ENCODE assay signal across 1 cellular context in the genomic region with DNA sequence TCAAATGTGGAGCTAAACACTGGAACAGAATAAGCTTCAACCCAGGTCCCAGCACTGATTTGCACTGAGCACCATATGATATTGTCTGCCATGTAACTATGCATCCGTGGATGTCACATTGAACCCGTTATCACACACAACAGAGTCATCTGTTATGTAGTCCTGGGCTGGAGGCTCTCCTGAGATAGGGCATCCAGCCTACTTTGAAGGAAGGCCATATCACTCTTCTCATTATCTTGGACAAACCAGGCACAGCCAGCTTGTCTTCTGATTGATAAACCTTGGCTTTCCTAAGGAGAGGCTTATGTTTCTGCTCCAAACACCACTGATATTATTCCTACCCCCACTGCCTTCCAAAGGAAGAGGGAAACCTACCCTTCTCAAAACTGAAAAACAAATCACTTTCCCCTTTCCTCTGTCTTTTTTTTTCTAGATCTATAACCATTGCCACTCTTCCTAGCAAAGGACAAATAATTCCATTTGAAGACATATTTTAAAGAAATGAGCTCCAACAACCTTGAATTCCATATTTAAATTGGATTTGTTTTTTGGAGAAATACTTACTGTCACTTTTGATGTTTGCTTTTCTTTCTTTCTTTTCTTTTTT.
TF ChIP-seq lines count a peak whose summit lies in the region.

No MANE protein-coding gene starts in this region.

TF ChIP-seq in K562, 482 proteins besides CTCF, POLR2A, EP300 and RAD21 (continued from another document and continues in another):
- TF ChIP-seq, protein P1, sequence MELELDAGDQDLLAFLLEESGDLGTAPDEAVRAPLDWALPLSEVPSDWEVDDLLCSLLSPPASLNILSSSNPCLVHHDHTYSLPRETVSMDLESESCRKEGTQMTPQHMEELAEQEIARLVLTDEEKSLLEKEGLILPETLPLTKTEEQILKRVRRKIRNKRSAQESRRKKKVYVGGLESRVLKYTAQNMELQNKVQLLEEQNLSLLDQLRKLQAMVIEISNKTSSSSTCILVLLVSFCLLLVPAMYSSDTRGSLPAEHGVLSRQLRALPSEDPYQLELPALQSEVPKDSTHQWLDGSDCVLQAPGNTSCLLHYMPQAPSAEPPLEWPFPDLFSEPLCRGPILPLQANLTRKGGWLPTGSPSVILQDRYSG (tag; conservative IDR thresholded peaks at IDR 0.05; ENCODE audit: low read depth), result peak; percentile 90; the same call in 1 of the 2 replicates
- no peak for TF ChIP-seq ARHGAP35 (IDR thresholded peaks at IDR 0.05; ENCODE audit: partially characterized antibody)
- no peak for TF ChIP-seq ZNF143 (CRISPR knock-in tag; IDR thresholded peaks at IDR 0.05)
- peak; percentile 100 for TF ChIP-seq CBFA2T2 (conservative IDR thresholded peaks at IDR 0.05)
- TF ChIP-seq, protein P2, sequence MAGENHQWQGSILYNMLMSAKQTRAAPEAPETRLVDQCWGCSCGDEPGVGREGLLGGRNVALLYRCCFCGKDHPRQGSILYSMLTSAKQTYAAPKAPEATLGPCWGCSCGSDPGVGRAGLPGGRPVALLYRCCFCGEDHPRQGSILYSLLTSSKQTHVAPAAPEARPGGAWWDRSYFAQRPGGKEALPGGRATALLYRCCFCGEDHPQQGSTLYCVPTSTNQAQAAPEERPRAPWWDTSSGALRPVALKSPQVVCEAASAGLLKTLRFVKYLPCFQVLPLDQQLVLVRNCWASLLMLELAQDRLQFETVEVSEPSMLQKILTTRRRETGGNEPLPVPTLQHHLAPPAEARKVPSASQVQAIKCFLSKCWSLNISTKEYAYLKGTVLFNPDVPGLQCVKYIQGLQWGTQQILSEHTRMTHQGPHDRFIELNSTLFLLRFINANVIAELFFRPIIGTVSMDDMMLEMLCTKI (IDR thresholded peaks at IDR 0.05; ENCODE audit: partially characterized antibody), result no peak
- peak; percentile 29; the same call in 1 of the 2 replicates for TF ChIP-seq MYBL2 (IDR thresholded peaks at IDR 0.05; ENCODE audit: low read depth)
- no peak for TF ChIP-seq MYBL2 (CRISPR knock-in tag; IDR thresholded peaks at IDR 0.05; ENCODE audit: borderline replicate concordance)
- peak; percentile 91 for TF ChIP-seq CREM (IDR thresholded peaks at IDR 0.05; ENCODE audit: low read depth)
- TF ChIP-seq COPS2 (conservative IDR thresholded peaks at IDR 0.05), result no peak
- TF ChIP-seq, protein P3, sequence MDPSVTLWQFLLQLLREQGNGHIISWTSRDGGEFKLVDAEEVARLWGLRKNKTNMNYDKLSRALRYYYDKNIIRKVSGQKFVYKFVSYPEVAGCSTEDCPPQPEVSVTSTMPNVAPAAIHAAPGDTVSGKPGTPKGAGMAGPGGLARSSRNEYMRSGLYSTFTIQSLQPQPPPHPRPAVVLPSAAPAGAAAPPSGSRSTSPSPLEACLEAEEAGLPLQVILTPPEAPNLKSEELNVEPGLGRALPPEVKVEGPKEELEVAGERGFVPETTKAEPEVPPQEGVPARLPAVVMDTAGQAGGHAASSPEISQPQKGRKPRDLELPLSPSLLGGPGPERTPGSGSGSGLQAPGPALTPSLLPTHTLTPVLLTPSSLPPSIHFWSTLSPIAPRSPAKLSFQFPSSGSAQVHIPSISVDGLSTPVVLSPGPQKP (CRISPR knock-in tag; IDR thresholded peaks at IDR 0.05), result no peak
- TF ChIP-seq FOXA3 (CRISPR knock-in tag; conservative IDR thresholded peaks at IDR 0.05 in 1 of 2, IDR thresholded peaks at IDR 0.05 in 1 of 2), result 0 out of 4 replicates have a peak, but pooled peaks of 1 of the 2 experiments have one; percentile 28
- peak; percentile 80 for TF ChIP-seq GATAD2B (IDR thresholded peaks at IDR 0.05; ENCODE audit: borderline replicate concordance)
- TF ChIP-seq CCNT2 (IDR thresholded peaks at IDR 0.05; ENCODE audit: borderline replicate concordance, extremely low read depth, insufficient read length, low read depth, low read length), result peak; percentile 99
- TF ChIP-seq ZNF324 (CRISPR knock-in tag; IDR thresholded peaks at IDR 0.05), result peak; percentile 91
- no peak for TF ChIP-seq WHSC1 (IDR thresholded peaks at IDR 0.05; ENCODE audit: low read length)
- peak; percentile 89 for TF ChIP-seq SMAD1 (IDR thresholded peaks at IDR 0.05; ENCODE audit: low read depth, low read length, partially characterized antibody)
- peak; percentile 87 for TF ChIP-seq ZNF41 (CRISPR knock-in tag; conservative IDR thresholded peaks at IDR 0.05)
- no peak for TF ChIP-seq BRD9 (IDR thresholded peaks at IDR 0.05; ENCODE audit: low read depth, partially characterized antibody)
- 0 out of 2 replicates have a peak, but pooled peaks have one; percentile 12 for TF ChIP-seq ILK (tag; IDR thresholded peaks at IDR 0.05; ENCODE audit: borderline replicate concordance, low read depth)
- TF ChIP-seq, protein P4, sequence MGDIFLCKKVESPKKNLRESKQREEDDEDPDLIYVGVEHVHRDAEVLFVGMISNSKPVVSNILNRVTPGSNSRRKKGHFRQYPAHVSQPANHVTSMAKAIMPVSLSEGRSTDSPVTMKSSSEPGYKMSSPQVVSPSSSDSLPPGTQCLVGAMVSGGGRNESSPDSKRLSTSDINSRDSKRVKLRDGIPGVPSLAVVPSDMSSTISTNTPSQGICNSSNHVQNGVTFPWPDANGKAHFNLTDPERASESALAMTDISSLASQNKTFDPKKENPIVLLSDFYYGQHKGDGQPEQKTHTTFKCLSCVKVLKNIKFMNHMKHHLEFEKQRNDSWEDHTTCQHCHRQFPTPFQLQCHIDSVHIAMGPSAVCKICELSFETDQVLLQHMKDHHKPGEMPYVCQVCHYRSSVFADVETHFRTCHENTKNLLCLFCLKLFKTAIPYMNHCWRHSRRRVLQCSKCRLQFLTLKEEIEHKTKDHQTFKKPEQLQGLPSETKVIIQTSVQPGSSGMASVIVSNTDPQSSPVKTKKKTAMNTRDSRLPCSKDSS (IDR thresholded peaks at IDR 0.05; ENCODE audit: low read depth, partially characterized antibody), result no peak
- TF ChIP-seq, protein P5, sequence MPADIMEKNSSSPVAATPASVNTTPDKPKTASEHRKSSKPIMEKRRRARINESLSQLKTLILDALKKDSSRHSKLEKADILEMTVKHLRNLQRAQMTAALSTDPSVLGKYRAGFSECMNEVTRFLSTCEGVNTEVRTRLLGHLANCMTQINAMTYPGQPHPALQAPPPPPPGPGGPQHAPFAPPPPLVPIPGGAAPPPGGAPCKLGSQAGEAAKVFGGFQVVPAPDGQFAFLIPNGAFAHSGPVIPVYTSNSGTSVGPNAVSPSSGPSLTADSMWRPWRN (IDR thresholded peaks at IDR 0.05; ENCODE audit: low read depth), result peak; percentile 94
- TF ChIP-seq NONO (IDR thresholded peaks at IDR 0.05; ENCODE audit: low read depth in 2 of 2, low read length in 1 of 2), result peak in 1 of 2 experiments; percentile 95; a peak in 2 of 4 replicates
- no peak for TF ChIP-seq ZSCAN29 (IDR thresholded peaks at IDR 0.05)
- peak; percentile 77; the same call in 1 of the 2 replicates for TF ChIP-seq TCFL5 (CRISPR knock-in tag; conservative IDR thresholded peaks at IDR 0.05)
- TF ChIP-seq, protein P6, sequence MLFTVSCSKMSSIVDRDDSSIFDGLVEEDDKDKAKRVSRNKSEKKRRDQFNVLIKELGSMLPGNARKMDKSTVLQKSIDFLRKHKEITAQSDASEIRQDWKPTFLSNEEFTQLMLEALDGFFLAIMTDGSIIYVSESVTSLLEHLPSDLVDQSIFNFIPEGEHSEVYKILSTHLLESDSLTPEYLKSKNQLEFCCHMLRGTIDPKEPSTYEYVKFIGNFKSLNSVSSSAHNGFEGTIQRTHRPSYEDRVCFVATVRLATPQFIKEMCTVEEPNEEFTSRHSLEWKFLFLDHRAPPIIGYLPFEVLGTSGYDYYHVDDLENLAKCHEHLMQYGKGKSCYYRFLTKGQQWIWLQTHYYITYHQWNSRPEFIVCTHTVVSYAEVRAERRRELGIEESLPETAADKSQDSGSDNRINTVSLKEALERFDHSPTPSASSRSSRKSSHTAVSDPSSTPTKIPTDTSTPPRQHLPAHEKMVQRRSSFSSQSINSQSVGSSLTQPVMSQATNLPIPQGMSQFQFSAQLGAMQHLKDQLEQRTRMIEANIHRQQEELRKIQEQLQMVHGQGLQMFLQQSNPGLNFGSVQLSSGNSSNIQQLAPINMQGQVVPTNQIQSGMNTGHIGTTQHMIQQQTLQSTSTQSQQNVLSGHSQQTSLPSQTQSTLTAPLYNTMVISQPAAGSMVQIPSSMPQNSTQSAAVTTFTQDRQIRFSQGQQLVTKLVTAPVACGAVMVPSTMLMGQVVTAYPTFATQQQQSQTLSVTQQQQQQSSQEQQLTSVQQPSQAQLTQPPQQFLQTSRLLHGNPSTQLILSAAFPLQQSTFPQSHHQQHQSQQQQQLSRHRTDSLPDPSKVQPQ (CRISPR knock-in tag; IDR thresholded peaks at IDR 0.05; ENCODE audit: borderline replicate concordance), result peak; percentile 81; the same call in 1 of the 2 replicates
- peak; percentile 99 for TF ChIP-seq GATA2 (CRISPR knock-in tag; IDR thresholded peaks at IDR 0.05)
- no peak for TF ChIP-seq POLR3A (IDR thresholded peaks at IDR 0.05; ENCODE audit: borderline replicate concordance, extremely low read depth, insufficient read depth, insufficient read length)
- TF ChIP-seq POLR2AphosphoS2 (IDR thresholded peaks at IDR 0.05; ENCODE audit: low read length), result no peak
- TF ChIP-seq, protein P7, sequence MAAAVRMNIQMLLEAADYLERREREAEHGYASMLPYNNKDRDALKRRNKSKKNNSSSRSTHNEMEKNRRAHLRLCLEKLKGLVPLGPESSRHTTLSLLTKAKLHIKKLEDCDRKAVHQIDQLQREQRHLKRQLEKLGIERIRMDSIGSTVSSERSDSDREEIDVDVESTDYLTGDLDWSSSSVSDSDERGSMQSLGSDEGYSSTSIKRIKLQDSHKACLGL (CRISPR knock-in tag; IDR thresholded peaks at IDR 0.05; ENCODE audit: borderline replicate concordance, poor library complexity, severe bottlenecking), result no peak
- no peak for TF ChIP-seq PHF8 (IDR thresholded peaks at IDR 0.05; ENCODE audit: borderline replicate concordance, low read length)
- TF ChIP-seq DIDO1 (tag; IDR thresholded peaks at IDR 0.05; ENCODE audit: low read depth), result no peak; the same call in 1 of the 2 replicates
- peak; percentile 98 for TF ChIP-seq DMBX1 (CRISPR knock-in tag; IDR thresholded peaks at IDR 0.05; ENCODE audit: borderline replicate concordance)
- peak; percentile 86 for TF ChIP-seq BCOR (IDR thresholded peaks at IDR 0.05)
- TF ChIP-seq HMG20B (CRISPR knock-in tag; IDR thresholded peaks at IDR 0.05), result no peak
- peak; percentile 82 for TF ChIP-seq ESRRA (IDR thresholded peaks at IDR 0.05; ENCODE audit: borderline replicate concordance, low read depth)
- no peak for TF ChIP-seq PCBP2 (IDR thresholded peaks at IDR 0.05; ENCODE audit: low read depth, low read length, poor library complexity, severe bottlenecking)
- TF ChIP-seq ELF2 (CRISPR knock-in tag; IDR thresholded peaks at IDR 0.05), result no peak
- peak; percentile 93 for TF ChIP-seq ZEB2 (IDR thresholded peaks at IDR 0.05)
- TF ChIP-seq, protein P8, sequence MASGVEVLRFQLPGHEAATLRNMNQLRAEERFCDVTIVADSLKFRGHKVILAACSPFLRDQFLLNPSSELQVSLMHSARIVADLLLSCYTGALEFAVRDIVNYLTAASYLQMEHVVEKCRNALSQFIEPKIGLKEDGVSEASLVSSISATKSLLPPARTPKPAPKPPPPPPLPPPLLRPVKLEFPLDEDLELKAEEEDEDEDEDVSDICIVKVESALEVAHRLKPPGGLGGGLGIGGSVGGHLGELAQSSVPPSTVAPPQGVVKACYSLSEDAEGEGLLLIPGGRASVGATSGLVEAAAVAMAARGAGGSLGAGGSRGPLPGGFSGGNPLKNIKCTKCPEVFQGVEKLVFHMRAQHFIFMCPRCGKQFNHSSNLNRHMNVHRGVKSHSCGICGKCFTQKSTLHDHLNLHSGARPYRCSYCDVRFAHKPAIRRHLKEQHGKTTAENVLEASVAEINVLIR (CRISPR knock-in tag; IDR thresholded peaks at IDR 0.05), result peak; percentile 71
- TF ChIP-seq EGR1 (conservative IDR thresholded peaks at IDR 0.05), result no peak; the same call in 1 of the 2 replicates
